9 cellular contexts compared by ENCODE assay signal in genomic region chr19:13788991-13789390, GRCh38. TPM values are rescaled to one million over a fixed set of nuclear protein-coding genes. Genes with fewer than 3 reads are reported as not detected.
DNase-seq lines count a peak whose midpoint lies in the region; ATAC-seq, FAIRE-seq and TF ChIP-seq lines count a peak whose summit lies in the region.
"Had no signal": no experiment of that assay in that cellular context is flagged by ENCODE, and none has a peak within 500 bp of the region (broad histone marks: within the 10 kb centered on the region; RNA-seq: fewer than 3 reads in every experiment).

No MANE protein-coding gene starts in this region.

- H3K4me1 ChIP-seq in RWPE2 (ENCODE audit: insufficient read depth, poor library complexity, severe bottlenecking) (peaks cover 7% of the 10 kb centered on the region), pancreas (peaks cover 0 to 9% (median 0%) of the 10 kb centered on the region in 3 donors)

- no peak overlapping the region for H3K4me3 ChIP-seq in RWPE2 (ENCODE audit: severe bottlenecking)
- no peak overlapping the region for H3K4me3 ChIP-seq in skin epidermis
- no peak overlapping the region for H3K4me3 ChIP-seq in pancreas

- no peaks in the 10 kb centered on the region for H3K36me3 ChIP-seq in RWPE2 (ENCODE audit: low read depth)
- no peaks in the 10 kb centered on the region for H3K36me3 ChIP-seq in pancreas

- TF ChIP-seq CTCF in RWPE2 (IDR thresholded peaks at IDR 0.05; ENCODE audit: poor library complexity, severe bottlenecking) (no peak), pancreas (IDR thresholded peaks at IDR 0.05) (no peak)

- peak; percentile 45 for FAIRE-seq in GM18507 (lab: Jason Lieb, UNC)
- FAIRE-seq in pancreas (lab: Jason Lieb, UNC) = no peak

- ATAC-seq in RWPE2 (ENCODE audit: low read depth) = no peak
- ATAC-seq in pancreas = no peak
- no peak for ATAC-seq in HG02885 (IDR thresholded peaks at IDR 0.05; ENCODE audit: poor library complexity, unreplicated experiment)

- WGBS in pancreas, 2 donors = 58 to 66% methylated on average over 8 of the region's 8 CpGs

- intact Hi-C loops in pancreas (cut with DNase I) = loop anchor here in 2 of 3 donors (5.0 kb wide), 1 partner anchor 73 kb away; no protein-coding TSS in a partner anchor

- H3K27me3 ChIP-seq in RWPE2 (ENCODE audit: insufficient read depth, poor library complexity, severe bottlenecking) (no peaks in the 10 kb centered on the region), pancreas (no peaks in the 10 kb centered on the region)

- H3K27ac ChIP-seq in RWPE2 (ENCODE audit: poor library complexity, severe bottlenecking) = peak overlapping the region; percentile 77
- H3K27ac ChIP-seq in skin epidermis = peak overlapping the region in 20 of 21 experiments; percentile 46 to 98 (median 90)
- peak overlapping the region in 1 of 4 donors; percentile 80 for H3K27ac ChIP-seq in pancreas
- H3K27ac ChIP-seq: VCaP had no signal

- DNase-seq in GM18507 (ENCODE audit: extremely low spot score, insufficient read length, low read depth) (no peak), RWPE2 (ENCODE audit: low spot score) (no peak), dedifferentiated amniotic fluid mesenchymal stem cell (ENCODE audit: extremely low spot score) (peak; percentile 39), pancreas (no peak), NCI-H1417 treated with DMSO at 0.1 percent for 48 hours (lab: John Stamatoyannopoulos, UW) (no peak), NCI-H526 treated with DMSO at 0.1 percent for 48 hours (lab: John Stamatoyannopoulos, UW) (no peak)

- H3K9me3 ChIP-seq in RWPE2 (ENCODE audit: severe bottlenecking) = no peaks in the 10 kb centered on the region
- no peaks in the 10 kb centered on the region for H3K9me3 ChIP-seq in pancreas

RNA-seq across cellular contexts. Expression of gene ZSWIM4, which starts 6.3 kb away (rescaled TPM):
- total RNA-seq in pancreas = 1 to 10 TPM; 1.9 to 9.3 (median 3.4) TPM
- 1 to 10 TPM; 3.9 to 5.5 TPM for polyA plus RNA-seq in pancreas

RNA-seq across cellular contexts. Expression of gene C19orf53, which starts 14.7 kb away (rescaled TPM):
- 10 to 100 TPM; 18.9 to 37.8 (median 29.0) TPM for total RNA-seq in pancreas
- 10 to 100 TPM; 91.2 to 99.0 TPM for polyA plus RNA-seq in pancreas

RNA-seq across cellular contexts. Expression of gene MRI1, which starts 24.7 kb away (rescaled TPM):
- 10 to 100 TPM; 14.4 to 21.4 (median 16.1) TPM for total RNA-seq in pancreas
- polyA plus RNA-seq in pancreas = 10 to 100 TPM; 21.6 to 35.1 TPM
